26 cellular contexts compared by ENCODE assay signal in genomic region chr17:50234581-50234980, GRCh38. TPM values are rescaled to one million over a fixed set of nuclear protein-coding genes. Genes with fewer than 3 reads are reported as not detected.
"Had no signal": no experiment of that assay in that cellular context is flagged by ENCODE, and none has a peak within 500 bp of the region (broad histone marks: within the 10 kb centered on the region; RNA-seq: fewer than 3 reads in every experiment).

No MANE protein-coding gene starts in this region.

- H3K9ac ChIP-seq: parathyroid adenoma had no signal

- DNase-seq: cortex of kidney; dorsolateral prefrontal cortex; effector CD8-positive, alpha-beta T cell; immature natural killer cell; left ventricle myocardium inferior; mesendoderm; naive B cell; retina; right lobe of liver; spleen; stimulated activated CD4-positive, alpha-beta T cell treated with anti-CD3 and anti-CD28 coated beads, Interleukin-15, amount 100 ng/mL, for 24 hours; stimulated activated CD4-positive, alpha-beta T cell treated with anti-CD3 and anti-CD28 coated beads, Interleukin-1b, Interleukin-23, amount 100 ng/mL, for 48 hours; stimulated activated CD4-positive, alpha-beta T cell treated with anti-CD3 and anti-CD28 coated beads, Interleukin-4, amount 100 ng/mL, for 24 hours; tibial artery; upper lobe of right lung had no signal

- FAIRE-seq: keratinocyte had no signal

- H3K27me3 ChIP-seq: right lobe of liver, tibial artery, upper lobe of right lung, vagina had no signal

- H3K4me3 ChIP-seq: dorsolateral prefrontal cortex, left ventricle myocardium inferior, lung, prostate gland, right lobe of liver, spleen, tibial artery, upper lobe of right lung, vagina had no signal

- H3K27ac ChIP-seq: dorsolateral prefrontal cortex, left ventricle myocardium inferior, parathyroid adenoma, prostate gland, right lobe of liver, spleen, tibial artery, upper lobe of right lung, vagina had no signal

- H3K27ac Mint-ChIP-seq: immature natural killer cell; naive B cell; nephron; stimulated activated memory B cell treated with anti-CD40 and anti-IgM and Interleukin-4, amounts not matched to agents 10 μg/mL and 1 μg/mL and 100 μg/mL, for 72 hours; stimulated activated naive CD8-positive, alpha-beta T cell treated with anti-CD3 and anti-CD28 coated beads, Interleukin-15, Interleukin-2, amounts not matched to agents 100 ng/mL and 50 ng/mL, for 24 hours had no signal

- H3K36me3 ChIP-seq: left ventricle myocardium inferior, prostate gland, right lobe of liver, spleen, tibial artery, upper lobe of right lung, vagina had no signal

- H3K4me3 Mint-ChIP-seq: immature natural killer cell; naive B cell; nephron; stimulated activated memory B cell treated with anti-CD40 and anti-IgM and Interleukin-4, amounts not matched to agents 10 μg/mL and 1 μg/mL and 100 μg/mL, for 72 hours; stimulated activated naive CD8-positive, alpha-beta T cell treated with anti-CD3 and anti-CD28 coated beads, Interleukin-15, Interleukin-2, amounts not matched to agents 100 ng/mL and 50 ng/mL, for 24 hours had no signal

- H3K36me3 Mint-ChIP-seq: immature natural killer cell; naive B cell; stimulated activated memory B cell treated with anti-CD40 and anti-IgM and Interleukin-4, amounts not matched to agents 10 μg/mL and 1 μg/mL and 100 μg/mL, for 72 hours had no signal

- H3K9me3 ChIP-seq: prostate gland, right lobe of liver, upper lobe of right lung, vagina had no signal

- H3K4me1 ChIP-seq: parathyroid adenoma, prostate gland, right lobe of liver, spleen, upper lobe of right lung, vagina had no signal

- ATAC-seq: esophagus mucosa; right lobe of liver; stimulated activated memory B cell treated with anti-CD40 and anti-IgM and Interleukin-4, amounts not matched to agents 10 μg/mL and 1 μg/mL and 100 μg/mL, for 72 hours; upper lobe of right lung had no signal

- H3K4me1 Mint-ChIP-seq: immature natural killer cell; naive B cell; stimulated activated memory B cell treated with anti-CD40 and anti-IgM and Interleukin-4, amounts not matched to agents 10 μg/mL and 1 μg/mL and 100 μg/mL, for 72 hours had no signal

RNA-seq across cellular contexts. Expression of gene COL1A1, which starts 33.1 kb away (rescaled TPM):
- polyA plus RNA-seq: immature natural killer cell had no signal

RNA-seq across cellular contexts. Expression of gene TMEM92, which starts 39.7 kb away (rescaled TPM):
- total RNA-seq: left ventricle myocardium inferior, skeletal muscle tissue, temporal lobe had no signal
- polyA plus RNA-seq: immature natural killer cell had no signal
